Comparison of ENCODE assay signal across 29 cellular contexts in the genomic region with DNA sequence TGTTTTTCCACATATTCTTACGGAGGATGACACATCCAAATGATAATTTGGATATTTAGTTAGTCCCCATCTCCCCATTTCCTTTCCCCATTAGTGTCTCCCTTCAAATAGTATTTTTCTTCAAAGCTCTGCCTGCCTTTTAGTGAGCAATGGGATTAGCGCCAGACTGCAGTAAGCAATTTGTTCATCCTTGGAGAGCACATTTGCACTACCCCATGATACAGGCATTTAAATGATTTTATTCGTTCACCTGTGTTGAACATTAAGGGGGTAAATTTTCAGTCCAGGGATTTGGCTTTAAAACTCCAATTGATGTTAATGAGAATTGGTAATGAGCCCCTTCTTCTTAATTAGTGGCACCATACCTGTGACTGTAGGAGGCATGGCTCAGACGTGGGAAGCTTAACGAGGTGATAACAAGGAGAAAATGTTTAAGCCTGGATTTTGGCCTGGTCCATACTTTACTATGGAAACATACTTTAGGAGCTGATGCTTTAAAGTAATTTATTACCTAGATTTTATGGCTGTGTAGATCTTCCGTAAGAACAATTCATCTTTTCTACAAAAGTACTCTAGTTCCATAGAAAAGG.
DNase-seq lines count a peak whose midpoint lies in the region; ATAC-seq, FAIRE-seq and TF ChIP-seq lines count a peak whose summit lies in the region.
"Had no signal": no experiment of that assay in that cellular context is flagged by ENCODE, and none has a peak within 500 bp of the region (broad histone marks: within the 10 kb centered on the region; RNA-seq: fewer than 3 reads in every experiment).

No MANE protein-coding gene starts in this region.

- H3K36me3 ChIP-seq in HUES64 (ENCODE audit: insufficient read depth, low read length) (no peaks in the 10 kb centered on the region), endodermal cell (ENCODE audit: control insufficient read depth, insufficient read depth, low read length) (no peaks in the 10 kb centered on the region), uterus (no peaks in the 10 kb centered on the region)
- H3K36me3 ChIP-seq: SJCRH30 had no signal

- WGBS in HUES64, result 36% methylated on average over 5 of the region's 6 CpGs
- WGBS in endodermal cell (ENCODE audit: insufficient coverage in 1 of 2, insufficient read length in 1 of 2), 2 experiments, result 51 to 53% methylated on average over 2 to 6 of the region's 6 CpGs

- H3K27ac Mint-ChIP-seq in endodermal cell, result peak overlapping the region; percentile 94
- H3K27ac Mint-ChIP-seq: CD4-positive, alpha-beta memory T cell had no signal

- peak overlapping the region; percentile 32 for H3K4me3 Mint-ChIP-seq in endodermal cell
- H3K4me3 Mint-ChIP-seq: CD4-positive, alpha-beta memory T cell had no signal

- no peaks in the 10 kb centered on the region for H3K9me3 Mint-ChIP-seq in endodermal cell

- no peaks in the 10 kb centered on the region for H3K27me3 Mint-ChIP-seq in endodermal cell (ENCODE audit: insufficient read depth)
- H3K27me3 Mint-ChIP-seq: CD4-positive, alpha-beta memory T cell had no signal

- H3K4me1 Mint-ChIP-seq in endodermal cell, result peaks cover 50% of the 10 kb centered on the region
- H3K4me1 Mint-ChIP-seq: CD4-positive, alpha-beta memory T cell had no signal

- H3K4me3 ChIP-seq in HUES64 (ENCODE audit: low read length), result no peak overlapping the region
- no peak overlapping the region for H3K4me3 ChIP-seq in endodermal cell (ENCODE audit: low read length)
- no peak overlapping the region for H3K4me3 ChIP-seq in uterus
- H3K4me3 ChIP-seq: GM23248, SJCRH30 had no signal

- FAIRE-seq in G401.6 (lab: Jason Lieb, UNC), result peak; percentile 97
- FAIRE-seq: GM18507, HepG2 had no signal

- H3K27me3 ChIP-seq in HUES64 (ENCODE audit: insufficient read depth, low read length) (no peaks in the 10 kb centered on the region), endodermal cell (ENCODE audit: control insufficient read depth, insufficient read depth, low read length, poor library complexity, severe bottlenecking) (no peaks in the 10 kb centered on the region), uterus (no peaks in the 10 kb centered on the region)

- intact Hi-C loops in uterus (cut with DNase I; ENCODE audit: low total_unique reads), result no loop called here

- H3K9me3 ChIP-seq in HUES64 (ENCODE audit: insufficient read depth, low read depth, low read length), result no peaks in the 10 kb centered on the region
- no peaks in the 10 kb centered on the region for H3K9me3 ChIP-seq in endodermal cell (ENCODE audit: control insufficient read depth, low read length)
- H3K9me3 ChIP-seq in uterus, result no peaks in the 10 kb centered on the region
- H3K9me3 ChIP-seq: Caco-2, SJCRH30 had no signal

- H3K36me3 Mint-ChIP-seq in endodermal cell (ENCODE audit: low read depth), result no peaks in the 10 kb centered on the region
- H3K36me3 Mint-ChIP-seq: CD4-positive, alpha-beta memory T cell had no signal

- no peak for TF ChIP-seq POLR2A in uterus (IDR thresholded peaks at IDR 0.05)

- H3K27ac ChIP-seq in HUES64 (ENCODE audit: low read depth, low read length), result peak overlapping the region; percentile 47; the same call in 1 of the 2 replicates
- H3K27ac ChIP-seq in endodermal cell (ENCODE audit: low read depth, low read length), result no peak overlapping the region
- no peak overlapping the region for H3K27ac ChIP-seq in uterus
- H3K27ac ChIP-seq: GM23248, SJCRH30 had no signal

- no peak for TF ChIP-seq CTCF in endodermal cell (conservative IDR thresholded peaks at IDR 0.05)
- no peak for TF ChIP-seq CTCF in uterus (IDR thresholded peaks at IDR 0.05)

- DNase-seq in endodermal cell, result peak; percentile 71
- DNase-seq in hepatic stellate cell (ENCODE audit: low spot score), result no peak
- no peak for DNase-seq in uterus
- DNase-seq in activated CD4-positive, alpha-beta T cell treated with anti-CD3 and anti-CD28 coated beads for 4 hours, result no peak
- DNase-seq: C1 segment of cervical spinal cord; Caco-2; CD4-positive, alpha-beta memory T cell; EL; GM23248; HCEC 1CT; Karpas-422; NCI-H1092; NCI-H1417 treated with DMSO at 0.1 percent for 48 hours; NCI-H1694 treated with DMSO at 0.1 percent for 48 hours; NCI-H2081; NCI-H2171; NCI-H226; NCI-H510A treated with DMSO at 0.1 percent for 48 hours; NCI-H748 treated with DMSO at 0.1 percent for 48 hours; NK-92 treated with Interleukin-12 subunit alpha and Interleukin-12 subunit beta, amount 100 ng/mL, for 24 hours; PC-3; SJCRH30 had no signal

- ATAC-seq in GM21360 (IDR thresholded peaks at IDR 0.05; ENCODE audit: unreplicated experiment), result no peak
- ATAC-seq: HepG2, Right ventricle myocardium inferior, SK-N-SH treated with all-trans-retinoic acid at 6 μM for 48 hours had no signal

- H3K9ac ChIP-seq in HUES64 (ENCODE audit: low read depth, low read length) (no peak overlapping the region), endodermal cell (ENCODE audit: extremely low read depth, low read length, poor library complexity, severe bottlenecking) (no peak overlapping the region)
- H3K9ac ChIP-seq: GM23248 had no signal

- H3K4me1 ChIP-seq in HUES64 (ENCODE audit: insufficient read depth, low read length), result peaks cover 26% of the 10 kb centered on the region
- H3K4me1 ChIP-seq in endodermal cell (ENCODE audit: control insufficient read depth, insufficient read depth, low read length), result peaks cover 6% of the 10 kb centered on the region
- H3K4me1 ChIP-seq in uterus, result no peaks in the 10 kb centered on the region
- H3K4me1 ChIP-seq: Caco-2, SJCRH30 had no signal
